In genomic region chr6:70180904-70181599, GRCh38 we compare ENCODE assay signal across 20 cellular contexts.
DNase-seq lines count a peak whose midpoint lies in the region; ATAC-seq, FAIRE-seq and TF ChIP-seq lines count a peak whose summit lies in the region.
"Had no signal": no experiment of that assay in that cellular context is flagged by ENCODE, and none has a peak within 500 bp of the region (broad histone marks: within the 10 kb centered on the region; RNA-seq: fewer than 3 reads in every experiment).

No MANE protein-coding gene starts in this region.

- no peak overlapping the region for H3K9ac ChIP-seq in GM12878 (ENCODE audit: control insufficient read depth, insufficient read depth, low read length)

- H3K79me2 ChIP-seq in GM12878 (ENCODE audit: control insufficient read depth, insufficient read depth, low read length): no peaks in the 10 kb centered on the region

- no peak for TF ChIP-seq CTCF in GM13977 (IDR thresholded peaks at IDR 0.05; ENCODE audit: extremely low read depth, insufficient read depth, missing control alignments)
- no peak for TF ChIP-seq CTCF in GM12878 (IDR thresholded peaks at IDR 0.05 in 2 of 3, conservative IDR thresholded peaks at IDR 0.05 in 1 of 3; ENCODE audit: control insufficient read depth in 2 of 3, extremely low read depth in 1 of 3, insufficient read depth in 1 of 3, low read depth in 3 of 3, low read length in 3 of 3)

- DNase-seq in GM13977 (ENCODE audit: low spot score) (peak; percentile 12), GM12878 (ENCODE audit: low read depth, low spot score) (no peak), sciatic nerve (ENCODE audit: low spot score) (no peak), activated gamma-delta T cell treated with Interleukin-2 at 50 U/mL for 16 hours (no peak)
- DNase-seq in activated CD4-positive, alpha-beta memory T cell treated with anti-CD3 and anti-CD28 coated beads, Interleukin-2, amount 10 ng/mL, durations not matched to agents 7 days and 5 days: no peak
- DNase-seq: activated B cell treated with CpG ODN at 0.5 μM for 24 hours; anterior cingulate cortex; erythroblast; GOT3; left ventricle myocardium inferior; NCI-H1105; NCI-H446 treated with DMSO at 0.1 percent for 48 hours; PC-9; stimulated activated CD4-positive, alpha-beta T cell treated with anti-CD3 and anti-CD28 coated beads, Interleukin-1b, Interleukin-23, amount 100 ng/mL, for 48 hours; stimulated activated CD8-positive, alpha-beta memory T cell treated with anti-CD3 and anti-CD28 coated beads, Interleukin-4, amount 100 ng/mL, for 48 hours had no signal

- SMC1A ChIA-PET in GM12878 (lab: Charles Lee; ENCODE audit: uncharacterized antibody, unreplicated experiment): no interaction called here

- H3K4me1 Mint-ChIP-seq in activated CD4-positive, alpha-beta memory T cell treated with anti-CD3 and anti-CD28 coated beads, Interleukin-2, amount 10 ng/mL, durations not matched to agents 7 days and 5 days: peaks cover 3% of the 10 kb centered on the region
- H3K4me1 Mint-ChIP-seq: activated B cell treated with CpG ODN at 0.5 μM for 24 hours, B cell had no signal

- no peaks in the 10 kb centered on the region for H3K4me1 ChIP-seq in GM12878 (ENCODE audit: control insufficient read depth, insufficient read depth, low read length)
- H3K4me1 ChIP-seq: left ventricle myocardium inferior had no signal

- H3K36me3 ChIP-seq in GM12878 (ENCODE audit: control insufficient read depth in 2 of 2, insufficient read depth in 2 of 2, low read length in 1 of 2): peaks cover 0 to 2% of the 10 kb centered on the region in 2 experiments; a peak in 2 of 4 replicates
- H3K36me3 ChIP-seq: left ventricle myocardium inferior had no signal

- no peaks in the 10 kb centered on the region for H3K36me3 Mint-ChIP-seq in activated CD4-positive, alpha-beta memory T cell treated with anti-CD3 and anti-CD28 coated beads, Interleukin-2, amount 10 ng/mL, durations not matched to agents 7 days and 5 days (ENCODE audit: low read depth)

- in situ Hi-C loops in GM13977 (cut with MboI; ENCODE audit: low pct_unique_long_range_greater_than_20kb, low sequenced_read_pairs, unreplicated experiment): no loop called here
- in situ Hi-C loops in GM12878 (cut with MboI): no loop called here

- no peak overlapping the region for H3K4me3 ChIP-seq in GM12878
- H3K4me3 ChIP-seq: left ventricle myocardium inferior, PC-9 had no signal

- H4K20me1 ChIP-seq in GM12878 (ENCODE audit: control insufficient read depth, insufficient read depth): no peaks in the 10 kb centered on the region

- H3K9me3 Mint-ChIP-seq in activated CD4-positive, alpha-beta memory T cell treated with anti-CD3 and anti-CD28 coated beads, Interleukin-2, amount 10 ng/mL, durations not matched to agents 7 days and 5 days: no peaks in the 10 kb centered on the region
- H3K9me3 Mint-ChIP-seq: activated B cell treated with CpG ODN at 0.5 μM for 24 hours had no signal

- no peak for TF ChIP-seq POLR2A in GM12878 (IDR thresholded peaks at IDR 0.05; ENCODE audit: low read depth, low read length)

- H2AFZ ChIP-seq in GM12878 (ENCODE audit: control insufficient read depth, low read depth, low read length): no peak overlapping the region
- H2AFZ ChIP-seq: PC-9 had no signal

- H3K9me3 ChIP-seq in GM12878 (replicated peaks; ENCODE audit: control insufficient read depth, insufficient read depth, low read length): no peaks in the 10 kb centered on the region
- H3K9me3 ChIP-seq: left ventricle myocardium inferior had no signal

- no peak overlapping the region for H3K4me2 ChIP-seq in GM12878 (ENCODE audit: control insufficient read depth, insufficient read depth)
- H3K4me2 ChIP-seq: PC-9 had no signal

- no peak for FAIRE-seq in GM12878 (lab: Jason Lieb, UNC)
- FAIRE-seq: colon had no signal

- POLR2A ChIA-PET in GM12878 (lab: Charles Lee): no interaction called here
- POLR2A ChIA-PET in activated CD4-positive, alpha-beta memory T cell treated with anti-CD3 and anti-CD28 coated beads, Interleukin-2, amount 10 ng/mL, durations not matched to agents 7 days and 5 days (lab: Charles Lee): no interaction called here

- no peak overlapping the region for H3K27ac ChIP-seq in GM12878 (ENCODE audit: control insufficient read depth, insufficient read depth)
- H3K27ac ChIP-seq: left ventricle myocardium inferior, PC-9 had no signal

- CTCF ChIA-PET in GM12878 (lab: Yijun Ruan, JAX): no interaction called here
- CTCF ChIA-PET in activated CD4-positive, alpha-beta memory T cell treated with anti-CD3 and anti-CD28 coated beads, Interleukin-2, amount 10 ng/mL, durations not matched to agents 7 days and 5 days (lab: Charles Lee): no interaction called here

- H3K27ac Mint-ChIP-seq in activated CD4-positive, alpha-beta memory T cell treated with anti-CD3 and anti-CD28 coated beads, Interleukin-2, amount 10 ng/mL, durations not matched to agents 7 days and 5 days: no peak overlapping the region
- H3K27ac Mint-ChIP-seq: activated B cell treated with CpG ODN at 0.5 μM for 24 hours, B cell had no signal

- ATAC-seq in GM18909 (IDR thresholded peaks at IDR 0.05; ENCODE audit: poor library complexity, unreplicated experiment) (peak; percentile 51), HG03139 (IDR thresholded peaks at IDR 0.05; ENCODE audit: unreplicated experiment) (peak; percentile 65), GM12878 (peak; percentile 55), sciatic nerve (no peak), HG03135 (IDR thresholded peaks at IDR 0.05; ENCODE audit: unreplicated experiment) (no peak)

- peaks cover 2% of the 10 kb centered on the region for H3K27me3 Mint-ChIP-seq in activated CD4-positive, alpha-beta memory T cell treated with anti-CD3 and anti-CD28 coated beads, Interleukin-2, amount 10 ng/mL, durations not matched to agents 7 days and 5 days
- H3K27me3 Mint-ChIP-seq: activated B cell treated with CpG ODN at 0.5 μM for 24 hours, B cell had no signal

- no peak for TF ChIP-seq RAD21 in GM12878 (IDR thresholded peaks at IDR 0.05; ENCODE audit: insufficient read depth, low read depth, low read length)

- H3K27me3 ChIP-seq in GM12878 (replicated peaks in 1 of 2; ENCODE audit: control insufficient read depth in 2 of 2, insufficient read depth in 2 of 2, low read length in 1 of 2): no peaks in the 10 kb centered on the region

- no TSS peak for BruUV-seq in GM12878 (replicated peaks; lab: Mats Ljungman, UMichigan)

- no peak overlapping the region for H3K4me3 Mint-ChIP-seq in activated CD4-positive, alpha-beta memory T cell treated with anti-CD3 and anti-CD28 coated beads, Interleukin-2, amount 10 ng/mL, durations not matched to agents 7 days and 5 days
- H3K4me3 Mint-ChIP-seq: activated B cell treated with CpG ODN at 0.5 μM for 24 hours, B cell had no signal

- RAD21 ChIA-PET in GM12878 (lab: Charles Lee; ENCODE audit: unreplicated experiment): no interaction called here

- no peak for TF ChIP-seq EP300 in GM12878 (IDR thresholded peaks at IDR 0.05; ENCODE audit: borderline replicate concordance in 1 of 2, control insufficient read depth in 1 of 2, low read depth in 2 of 2, low read length in 2 of 2)

- intact Hi-C loops in GM12878 (cut with micrococcal nuclease; ENCODE audit: unreplicated experiment): no loop called here
- intact Hi-C loops in sciatic nerve (cut with DNase I): loop anchor here (5.0 kb wide), 1 partner anchor 1466 kb away; no protein-coding TSS in a partner anchor

- WGBS in GM12878 (ENCODE audit: insufficient coverage, insufficient replicate concordance, low lambda C conversion rate, missing lambda C conversion rate): 0% methylated on average over 1 of the region's 1 CpG

TF ChIP-seq in GM12878, 131 proteins besides CTCF, POLR2A, EP300 and RAD21:
- TF ChIP-seq BCL3 (IDR thresholded peaks at IDR 0.05; ENCODE audit: borderline replicate concordance, insufficient read depth, low read depth, low read length, poor library complexity, severe bottlenecking) (peak; percentile 67), RUNX3 (IDR thresholded peaks at IDR 0.05; ENCODE audit: low read length) (peak; percentile 35), PKNOX1 (IDR thresholded peaks at IDR 0.05) (no peak), ZNF217 (IDR thresholded peaks at IDR 0.05) (no peak), JUNB (IDR thresholded peaks at IDR 0.05) (peak; percentile 33; the same call in 1 of the 2 replicates), NFIC (IDR thresholded peaks at IDR 0.05; ENCODE audit: low read depth, low read length) (0 out of 2 replicates have a peak, but pooled peaks have one; percentile 31), RAD51 (IDR thresholded peaks at IDR 0.05) (no peak)
- TF ChIP-seq, protein P1, sequence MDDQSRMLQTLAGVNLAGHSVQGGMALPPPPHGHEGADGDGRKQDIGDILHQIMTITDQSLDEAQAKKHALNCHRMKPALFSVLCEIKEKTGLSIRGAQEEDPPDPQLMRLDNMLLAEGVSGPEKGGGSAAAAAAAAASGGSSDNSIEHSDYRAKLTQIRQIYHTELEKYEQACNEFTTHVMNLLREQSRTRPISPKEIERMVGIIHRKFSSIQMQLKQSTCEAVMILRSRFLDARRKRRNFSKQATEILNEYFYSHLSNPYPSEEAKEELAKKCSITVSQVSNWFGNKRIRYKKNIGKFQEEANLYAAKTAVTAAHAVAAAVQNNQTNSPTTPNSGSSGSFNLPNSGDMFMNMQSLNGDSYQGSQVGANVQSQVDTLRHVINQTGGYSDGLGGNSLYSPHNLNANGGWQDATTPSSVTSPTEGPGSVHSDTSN (IDR thresholded peaks at IDR 0.05; ENCODE audit: insufficient replicate concordance, low read depth, low read length): no peak

Comparison
In these comparisons a context has a peak if more than half of its experiments do, and no peak if none do; other contexts are left out.
1. ATAC-seq: peak in GM18909 (single experiment), HG03139 (single experiment) and GM12878 (single experiment); none in sciatic nerve (single experiment) and HG03135 (single experiment).